ENCODE assay signal across 8 cellular contexts in the genomic region with DNA sequence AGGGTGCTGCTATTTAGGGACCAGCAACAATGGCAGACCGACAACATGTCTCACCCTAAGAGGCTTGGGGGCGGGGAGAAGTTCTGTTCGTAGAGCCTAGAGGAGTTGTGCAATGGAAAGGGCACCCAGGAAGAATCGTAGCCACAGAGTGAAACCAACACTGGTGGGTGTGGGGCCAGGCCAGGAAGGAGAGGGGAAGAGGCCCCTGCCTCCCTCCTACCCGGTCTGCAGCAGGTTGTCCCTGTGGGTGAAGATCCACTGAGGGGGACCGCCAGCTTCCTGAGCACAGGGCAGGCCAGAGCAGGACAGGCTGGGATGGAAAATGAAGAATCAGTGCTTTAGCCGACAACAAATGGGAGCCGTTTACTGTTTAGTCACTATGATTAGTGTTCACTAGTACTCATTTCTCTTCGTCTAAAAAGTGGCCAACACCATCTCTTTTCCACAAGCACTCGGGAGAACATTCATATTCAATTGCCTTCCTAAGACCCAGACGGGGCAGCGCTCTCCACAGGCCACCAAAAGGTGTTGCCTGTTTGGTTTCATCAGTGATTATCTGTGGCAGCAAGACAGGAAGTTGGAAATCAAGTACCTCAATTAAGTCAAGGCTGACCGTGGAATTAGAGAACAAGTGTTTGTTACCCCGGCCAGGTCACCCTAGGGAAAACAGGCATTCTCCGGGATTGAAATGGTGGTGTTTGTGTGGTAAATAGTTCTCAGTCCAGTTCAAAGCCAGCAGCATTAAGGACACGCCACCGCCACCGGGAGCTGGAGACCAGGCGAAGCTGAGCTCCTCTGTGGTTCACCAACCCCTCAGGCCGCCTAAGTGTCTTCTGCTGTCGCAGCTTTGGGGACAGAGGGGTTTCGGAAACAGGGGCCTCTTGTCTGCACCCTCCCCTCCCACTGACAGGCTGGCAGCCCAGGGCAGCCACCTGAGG. TPM values are rescaled to one million over a fixed set of nuclear protein-coding genes. Genes with fewer than 3 reads are reported as not detected.
DNase-seq lines count a peak whose midpoint lies in the region; ATAC-seq, FAIRE-seq and TF ChIP-seq lines count a peak whose summit lies in the region.

No MANE protein-coding gene starts in this region.

- H3K4me3 ChIP-seq in A673 (ENCODE audit: low read depth, low read length, poor library complexity, severe bottlenecking): peak overlapping the region; percentile 63
- H3K4me3 ChIP-seq in HepG2 (replicated peaks in 1 of 3; ENCODE audit: insufficient read depth in 1 of 3, low read depth in 2 of 3, low read length in 3 of 3): peak overlapping the region; percentile 88 to 96 (median 90)

- POLR2A ChIA-PET in A673 (lab: Charles Lee; ENCODE audit: low non-redundant PET) (no interaction called here), T-cell (lab: Charles Lee) (interaction anchor here in 1 of 2 donors (1.1 kb wide), 1 partner anchor 100 kb away, joined by 3 read pairs; no protein-coding TSS in a partner anchor), HepG2 (lab: Yijun Ruan, JAX) (interaction anchor here (0.7 to 1.4 kb wide), 5 partner anchors 19 to 205 kb away, joined by 3 to 6 read pairs (median 4); no protein-coding TSS in a partner anchor)

- H3K4me1 Mint-ChIP-seq in HFFc6 (ENCODE audit: low read depth) (peaks cover 10% of the 10 kb centered on the region; the same call in 1 of the 2 replicates), T-cell (peaks cover 46 to 48% (median 46%) of the 10 kb centered on the region in 3 donors), brain (peaks cover 42% of the 10 kb centered on the region)

- BruUV-seq in A673 (replicated peaks; lab: Mats Ljungman, UMichigan) (no TSS peak), HepG2 (replicated peaks; lab: Mats Ljungman, UMichigan) (no TSS peak)

- H4K20me1 ChIP-seq in HepG2 (ENCODE audit: insufficient read depth, low read length): peaks cover 21% of the 10 kb centered on the region

- peak overlapping the region; percentile 75 for H3K9ac ChIP-seq in HepG2 (ENCODE audit: insufficient read depth, low read depth, low read length)

- H3K4me3 Mint-ChIP-seq in HFFc6 (peak overlapping the region; percentile 77), T-cell (peak overlapping the region; percentile 74 to 87 (median 85)), brain (peak overlapping the region; percentile 74 to 90 (median 76))

- no peak for TF ChIP-seq EP300 in HepG2 (IDR thresholded peaks at IDR 0.05; ENCODE audit: low read depth in 2 of 2, low read length in 2 of 2)
- no peak for TF ChIP-seq EP300 in HepG2 (CRISPR knock-in tag; IDR thresholded peaks at IDR 0.05; ENCODE audit: borderline replicate concordance)

- H3K9me3 ChIP-seq in A673 (ENCODE audit: low read depth, low read length, poor library complexity, severe bottlenecking) (no peaks in the 10 kb centered on the region), HepG2 (ENCODE audit: low read length) (no peaks in the 10 kb centered on the region)

- 26% methylated on average over 15 of the region's 22 CpGs for WGBS in HepG2 (ENCODE audit: low lambda C conversion rate)

- H3K36me3 Mint-ChIP-seq in HFFc6 (ENCODE audit: low read depth) (no peaks in the 10 kb centered on the region), T-cell (no peaks in the 10 kb centered on the region), brain (no peaks in the 10 kb centered on the region)

- in situ Hi-C loops in HepG2 (cut with HindIII; ENCODE audit: extremely low pct_ligation_motif_present, low pct_unique_long_range_greater_than_20kb): no loop called here

- H3K9me3 Mint-ChIP-seq in HFFc6 (no peaks in the 10 kb centered on the region), T-cell (no peaks in the 10 kb centered on the region), brain (peaks cover 0 to 8% (median 0%) of the 10 kb centered on the region in 5 experiments)

- peak overlapping the region; percentile 29; the same call in 1 of the 2 replicates for H3K27ac Mint-ChIP-seq in HFFc6
- H3K27ac Mint-ChIP-seq in T-cell: peak overlapping the region; percentile 89 to 91
- peak overlapping the region; percentile 32 to 79 (median 70) for H3K27ac Mint-ChIP-seq in brain

- no peak for FAIRE-seq in HepG2 (lab: Jason Lieb, UNC)

- H3K27me3 ChIP-seq in A673 (replicated peaks; ENCODE audit: insufficient read depth, low read depth, low read length, poor library complexity): peaks cover 14% of the 10 kb centered on the region
- no peaks in the 10 kb centered on the region; a peak in 1 of 5 replicates for H3K27me3 ChIP-seq in HepG2 (ENCODE audit: control insufficient read depth in 1 of 2, insufficient read depth in 2 of 2, low read length in 2 of 2)

- ATAC-seq in T-cell (replicated peaks in 1 of 4) (peak in 3 of 4 experiments; percentile 8 to 12 (median 12)), HepG2 (peak; percentile 60)

- peaks cover 6% of the 10 kb centered on the region for H3K27me3 Mint-ChIP-seq in HFFc6 (ENCODE audit: insufficient read depth)
- no peaks in the 10 kb centered on the region for H3K27me3 Mint-ChIP-seq in T-cell
- peaks cover 7% of the 10 kb centered on the region for H3K27me3 Mint-ChIP-seq in brain

- H3K36me3 ChIP-seq in A673 (ENCODE audit: insufficient read depth, low read length, poor library complexity, severe bottlenecking): no peaks in the 10 kb centered on the region
- peaks cover 0 to under 1% of the 10 kb centered on the region in 2 experiments; a peak in 3 of 5 replicates for H3K36me3 ChIP-seq in HepG2 (replicated peaks in 1 of 2; ENCODE audit: control insufficient read depth in 1 of 2, insufficient read depth in 2 of 2, low read length in 2 of 2)

- intact Hi-C loops in A673 (cut with micrococcal nuclease; ENCODE audit: unreplicated experiment) (no loop called here), HepG2 (cut with micrococcal nuclease; ENCODE audit: unreplicated experiment) (loop anchor here (2.0 to 5.0 kb wide), 2 partner anchors 47 to 68 kb away; no protein-coding TSS in a partner anchor)

- CTCF ChIA-PET in A673 (lab: Charles Lee) (no interaction called here), T-cell (lab: Charles Lee) (no interaction called here), HepG2 (lab: Yijun Ruan, JAX; ENCODE audit: low intra/inter-chr PET ratio, low total read pairs) (no interaction called here)

- TF ChIP-seq CTCF in A673 (conservative IDR thresholded peaks at IDR 0.05; ENCODE audit: low read depth, low read length): no peak
- TF ChIP-seq CTCF in HFFc6 (IDR thresholded peaks at IDR 0.05): no peak
- TF ChIP-seq CTCF in brain (conservative IDR thresholded peaks at IDR 0.05): no peak
- no peak for TF ChIP-seq CTCF in HepG2 (CRISPR knock-in tag; IDR thresholded peaks at IDR 0.05)

- no peak overlapping the region for H3K27ac ChIP-seq in A673 (ENCODE audit: low read depth, low read length, poor library complexity, severe bottlenecking)
- H3K27ac ChIP-seq in HepG2 (ENCODE audit: extremely low read length, insufficient read depth, low read length): peak overlapping the region; percentile 84

- TF ChIP-seq RAD21 in HepG2 (CRISPR knock-in tag; IDR thresholded peaks at IDR 0.05): no peak

- no peak for DNase-seq in A673 (ENCODE audit: low spot score)
- DNase-seq in HFFc6: no peak
- DNase-seq in T-cell: peak in 17 of 34 experiments; percentile 4 to 39 (median 18)
- peak; percentile 24 for DNase-seq in HepG2 (ENCODE audit: low spot score)
- peak; percentile 42 to 63 for DNase-seq in stimulated activated CD4-positive, alpha-beta T cell treated with anti-CD3 and anti-CD28 coated beads, Interleukin-4, amount 100 ng/mL, for 48 hours (ENCODE audit: low read depth in 2 of 2)
- DNase-seq in GOT3 (lab: John Stamatoyannopoulos, UW): no peak
- DNase-seq in NCI-H2227 (lab: John Stamatoyannopoulos, UW; ENCODE audit: unreplicated experiment): no peak

- peak overlapping the region; percentile 96 for H3K4me2 ChIP-seq in HepG2 (ENCODE audit: low read depth, low read length)

- H3K79me2 ChIP-seq in HepG2 (ENCODE audit: insufficient read depth, low read length): peaks cover 39% of the 10 kb centered on the region

- TF ChIP-seq POLR2A in HepG2 (IDR thresholded peaks at IDR 0.05; ENCODE audit: insufficient read depth in 1 of 2, low read depth in 2 of 2, low read length in 2 of 2): 0 out of 4 replicates have a peak, but pooled peaks of 1 of the 2 experiments have one; percentile 25

- no peak overlapping the region for H2AFZ ChIP-seq in HepG2 (ENCODE audit: low read length)

- H3K4me1 ChIP-seq in A673 (ENCODE audit: insufficient read depth, low read length, poor library complexity, severe bottlenecking): no peaks in the 10 kb centered on the region
- H3K4me1 ChIP-seq in HepG2 (ENCODE audit: insufficient read depth, low read length): peaks cover 45% of the 10 kb centered on the region

TF ChIP-seq in HepG2, 621 proteins besides CTCF, POLR2A, EP300 and RAD21 (continues in another document):
- TF ChIP-seq PHF21A (CRISPR knock-in tag; IDR thresholded peaks at IDR 0.05): 0 out of 2 replicates have a peak, but pooled peaks have one; percentile 21

RNA-seq across cellular contexts. Expression of gene ATP11A, which starts 1.0 kb away (rescaled TPM):
- total RNA-seq in A673 (2021): 9.4 and 11.8 TPM in 2 replicates
- 10 to 100 TPM in 2 of 6 experiments, 1 to 10 TPM in 4; 4.3 to 29.9 (median 6.5) TPM for total RNA-seq in HFFc6 (2021; fragmentation: NEBNext Ultra II Directional; extraction: Animal tissue kit (Norgen Biotek cat#: 25700))
- 10 to 100 TPM; 35.7 to 57.1 (median 48.5) TPM for total RNA-seq in T-cell
- polyA plus RNA-seq in brain (ENCODE audit: insufficient read depth, low read depth, low replicate concordance): 52.1 TPM
- total RNA-seq in HepG2 (2016; rRNA removed; fragmentation: Illumina TruSeq; extraction: Trizol): 18.4 and 18.9 TPM in 2 replicates
- 5.5 and 6.6 TPM in 2 replicates for total RNA-seq in HepG2 (2016; cell fraction: cytosol; rRNA removed; fragmentation: Illumina TruSeq; extraction: Trizol; ENCODE audit: low read depth)
- 13.9 and 19.4 TPM in 2 replicates for total RNA-seq in HepG2 (2016; cell fraction: insoluble cytoplasmic fraction; rRNA removed; fragmentation: Illumina TruSeq; extraction: Trizol)
- total RNA-seq in HepG2 (2016; cell fraction: membrane; rRNA removed; fragmentation: Illumina TruSeq; extraction: Trizol): 12.7 and 14.7 TPM in 2 replicates
- 44.6 and 51.9 TPM in 2 replicates for total RNA-seq in HepG2 (2016; cell fraction: nucleus; rRNA removed; fragmentation: Illumina TruSeq; extraction: Trizol)
- polyA plus RNA-seq in HepG2 (2011; rRNA removed): 20.1 and 24.0 TPM in 2 replicates
- 13.1 and 13.2 TPM in 2 replicates for polyA plus RNA-seq in HepG2 (2011; cell fraction: cytosol; rRNA removed)
- 168 and 195 TPM in 2 replicates for polyA plus RNA-seq in HepG2 (2011; cell fraction: nucleus; rRNA removed)
- 36.8 and 55.4 TPM in 2 replicates for polyA plus RNA-seq in HepG2 (2012)
- 1.3 and 1.5 TPM in 2 replicates for polyA plus RNA-seq in HepG2 (2016; cell fraction: cytosol; fragmentation: Illumina TruSeq; extraction: Trizol; ENCODE audit: low read depth)
- polyA plus RNA-seq in HepG2 (2016; cell fraction: insoluble cytoplasmic fraction; fragmentation: Illumina TruSeq; extraction: Trizol; ENCODE audit: low read depth): 12.9 TPM in 2 replicates
- polyA plus RNA-seq in HepG2 (2016; cell fraction: membrane; fragmentation: Illumina TruSeq; extraction: Trizol; ENCODE audit: low read depth): 3.0 and 3.7 TPM in 2 replicates
- polyA plus RNA-seq in HepG2 (2016; cell fraction: nucleus; fragmentation: Illumina TruSeq; extraction: Trizol; ENCODE audit: insufficient read depth, low read depth): 72.0 and 87.4 TPM in 2 replicates
- 14.4 and 71.9 TPM in 2 replicates for polyA minus RNA-seq in HepG2 (2011; rRNA and poly(A)+ RNA removed; ENCODE audit: low replicate concordance)
- polyA minus RNA-seq in HepG2 (2011; cell fraction: cytosol; rRNA and poly(A)+ RNA removed): 42.1 and 46.7 TPM in 2 replicates
- 107 and 137 TPM in 2 replicates for polyA minus RNA-seq in HepG2 (2011; cell fraction: nucleus; rRNA and poly(A)+ RNA removed)

Comparison
In these comparisons a context has a peak if more than half of its experiments do, and no peak if none do; other contexts are left out.
1. DNase-seq: peak in HepG2 (single experiment) and stimulated activated CD4-positive, alpha-beta T cell treated with anti-CD3 and anti-CD28 coated beads, Interleukin-4, amount 100 ng/mL, for 48 hours (2 of 2); none in A673 (single experiment), HFFc6 (single experiment), GOT3 (single experiment) and NCI-H2227 (single experiment).
2. H3K27ac Mint-ChIP-seq: peak in every context shown above with its lines; median percentile 90 in T-cell; 70 in brain; 29 in HFFc6.
3. Peak in every context shown above with its lines, with median percentiles within 50 percentile points of each other: H3K4me3 Mint-ChIP-seq.